11 cellular contexts compared by ENCODE assay signal in the genomic region with DNA sequence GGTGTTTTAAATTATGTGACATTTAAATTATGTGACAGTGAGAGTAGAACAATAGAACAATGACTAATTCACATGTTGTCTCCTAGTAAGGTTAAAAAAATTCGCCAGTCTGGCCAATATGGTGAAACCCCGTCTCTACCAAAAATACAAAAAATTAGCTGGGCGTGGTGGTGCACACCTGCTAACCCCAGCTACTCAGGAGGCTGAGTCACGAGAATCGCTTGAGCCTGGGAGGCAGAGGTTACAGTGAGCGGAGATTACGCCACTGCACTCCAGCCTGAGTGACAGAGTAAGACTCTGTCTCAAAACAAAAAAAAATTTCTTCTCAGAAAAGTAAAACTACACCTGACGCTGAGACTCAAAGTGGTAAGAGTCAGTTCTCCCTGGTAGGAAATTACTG. TPM values are rescaled to one million over a fixed set of nuclear protein-coding genes. Genes with fewer than 3 reads are reported as not detected.
DNase-seq lines count a peak whose midpoint lies in the region; ATAC-seq and TF ChIP-seq lines count a peak whose summit lies in the region.
"Had no signal": no experiment of that assay in that cellular context is flagged by ENCODE, and none has a peak within 500 bp of the region (broad histone marks: within the 10 kb centered on the region; RNA-seq: fewer than 3 reads in every experiment).

No MANE protein-coding gene starts in this region.

- peaks cover 15% of the 10 kb centered on the region for H3K36me3 Mint-ChIP-seq in T-helper 1 cell treated with Interleukin-12 subunit alpha and Interleukin-12 subunit beta and Interleukin-4 antibody, amounts not matched to agents 30 μg/mL and 1 μg/mL, for 36 hours (ENCODE audit: low read depth)
- H3K36me3 Mint-ChIP-seq in HFFc6 (ENCODE audit: low read depth) (peaks cover 18% of the 10 kb centered on the region), natural killer cell (no peaks in the 10 kb centered on the region)
- H3K36me3 Mint-ChIP-seq in activated T-helper 1 cell treated with anti-CD3 and anti-CD28 coated beads, Interleukin-12 subunit alpha, Interleukin-12 subunit beta, Interleukin-2, Interleukin-4 antibody, amounts not matched to agents 30 ng/mL and 10 ng/mL and 1 ng/mL, durations not matched to agents 14 hours and 24 hours and 36 hours (ENCODE audit: low read depth): peaks cover 25% of the 10 kb centered on the region

- H3K4me3 ChIP-seq in ovary: no peak overlapping the region

- H3K27me3 Mint-ChIP-seq in T-helper 1 cell treated with Interleukin-12 subunit alpha and Interleukin-12 subunit beta and Interleukin-4 antibody, amounts not matched to agents 30 μg/mL and 1 μg/mL, for 36 hours (ENCODE audit: low read depth): no peaks in the 10 kb centered on the region
- H3K27me3 Mint-ChIP-seq in HFFc6 (ENCODE audit: insufficient read depth) (no peaks in the 10 kb centered on the region; the same call in none of the 2 replicates), natural killer cell (ENCODE audit: low read depth in 2 of 2) (no peaks in the 10 kb centered on the region)
- H3K27me3 Mint-ChIP-seq in activated T-helper 1 cell treated with anti-CD3 and anti-CD28 coated beads, Interleukin-12 subunit alpha, Interleukin-12 subunit beta, Interleukin-2, Interleukin-4 antibody, amounts not matched to agents 30 ng/mL and 10 ng/mL and 1 ng/mL, durations not matched to agents 14 hours and 24 hours and 36 hours (ENCODE audit: insufficient read depth): no peaks in the 10 kb centered on the region

- intact Hi-C loops in activated T-helper 1 cell treated with anti-CD3 and anti-CD28 coated beads, Interleukin-12 subunit alpha, Interleukin-12 subunit beta, Interleukin-2, Interleukin-4 antibody, amounts not matched to agents 30 ng/mL and 10 ng/mL and 1 ng/mL, durations not matched to agents 14 hours and 24 hours and 36 hours (cut with micrococcal nuclease): no loop called here
- intact Hi-C loops in natural killer cell (cut with micrococcal nuclease) (no loop called here), ovary (cut with DNase I) (loop anchor here in 1 of 4 donors (10.0 kb wide), 2 partner anchors 103 to 167 kb away; partner anchors contain the start of gene SPRYD4)

- H3K36me3 ChIP-seq in ovary: no peaks in the 10 kb centered on the region

- peak overlapping the region; percentile 21 for H3K4me3 Mint-ChIP-seq in T-helper 1 cell treated with Interleukin-12 subunit alpha and Interleukin-12 subunit beta and Interleukin-4 antibody, amounts not matched to agents 30 μg/mL and 1 μg/mL, for 36 hours
- H3K4me3 Mint-ChIP-seq in HFFc6 (0 out of 2 replicates have a peak overlapping the region, but pooled peaks have one; percentile 41), natural killer cell (peak overlapping the region; percentile 21)
- peak overlapping the region; percentile 60 for H3K4me3 Mint-ChIP-seq in activated T-helper 1 cell treated with anti-CD3 and anti-CD28 coated beads, Interleukin-12 subunit alpha, Interleukin-12 subunit beta, Interleukin-2, Interleukin-4 antibody, amounts not matched to agents 30 ng/mL and 10 ng/mL and 1 ng/mL, durations not matched to agents 14 hours and 24 hours and 36 hours

- no peak for TF ChIP-seq POLR2A in ovary (IDR thresholded peaks at IDR 0.05)

- WGBS in ovary, 3 donors: 91 to 94% (median 93%) methylated on average over 8 of the region's 8 CpGs

- no peak overlapping the region for H3K27ac Mint-ChIP-seq in T-helper 1 cell treated with Interleukin-12 subunit alpha and Interleukin-12 subunit beta and Interleukin-4 antibody, amounts not matched to agents 30 μg/mL and 1 μg/mL, for 36 hours
- H3K27ac Mint-ChIP-seq in HFFc6: no peak overlapping the region; the same call in 1 of the 2 replicates
- no peak overlapping the region for H3K27ac Mint-ChIP-seq in activated T-helper 1 cell treated with anti-CD3 and anti-CD28 coated beads, Interleukin-12 subunit alpha, Interleukin-12 subunit beta, Interleukin-2, Interleukin-4 antibody, amounts not matched to agents 30 ng/mL and 10 ng/mL and 1 ng/mL, durations not matched to agents 14 hours and 24 hours and 36 hours
- H3K27ac Mint-ChIP-seq in natural killer cell: peak overlapping the region in 1 of 2 donors; percentile 98

- H3K27ac ChIP-seq in ovary: no peak overlapping the region

- H3K27me3 ChIP-seq in ovary: no peaks in the 10 kb centered on the region

- TF ChIP-seq CTCF in HFFc6 (IDR thresholded peaks at IDR 0.05): no peak
- TF ChIP-seq CTCF in natural killer cell (IDR thresholded peaks at IDR 0.05): no peak
- no peak for TF ChIP-seq CTCF in GM10266 (IDR thresholded peaks at IDR 0.05; ENCODE audit: control insufficient read depth, insufficient read depth, low read depth, missing control alignments)
- no peak for TF ChIP-seq CTCF in ovary (IDR thresholded peaks at IDR 0.05)

- peaks cover 13% of the 10 kb centered on the region for H3K4me1 ChIP-seq in ovary (ENCODE audit: insufficient read depth)

- ATAC-seq in natural killer cell (no peak), GM19324 (IDR thresholded peaks at IDR 0.05; ENCODE audit: low FRiP score, unreplicated experiment) (no peak)

- no peaks in the 10 kb centered on the region for H3K9me3 ChIP-seq in ovary

- no peak for TF ChIP-seq EP300 in ovary (IDR thresholded peaks at IDR 0.05)

- DNase-seq in T-helper 1 cell (no peak), HFFc6 (no peak), natural killer cell (no peak), GM10266 (ENCODE audit: extremely low spot score) (no peak), ovary (no peak)
- no peak for DNase-seq in activated T-helper 1 cell treated with anti-CD3 and anti-CD28 coated beads, Interleukin-12 subunit alpha, Interleukin-12 subunit beta, Interleukin-2, Interleukin-4 antibody, amounts not matched to agents 30 ng/mL and 10 ng/mL and 1 ng/mL, durations not matched to agents 14 hours and 24 hours and 36 hours (ENCODE audit: low spot score)
- DNase-seq: 8988T, NCI-H1105, NCI-H226 had no signal

- H3K4me1 Mint-ChIP-seq in T-helper 1 cell treated with Interleukin-12 subunit alpha and Interleukin-12 subunit beta and Interleukin-4 antibody, amounts not matched to agents 30 μg/mL and 1 μg/mL, for 36 hours (ENCODE audit: low read depth): peaks cover 37% of the 10 kb centered on the region
- peaks cover 48% of the 10 kb centered on the region for H3K4me1 Mint-ChIP-seq in HFFc6 (ENCODE audit: low read depth)
- peaks cover 57% of the 10 kb centered on the region for H3K4me1 Mint-ChIP-seq in activated T-helper 1 cell treated with anti-CD3 and anti-CD28 coated beads, Interleukin-12 subunit alpha, Interleukin-12 subunit beta, Interleukin-2, Interleukin-4 antibody, amounts not matched to agents 30 ng/mL and 10 ng/mL and 1 ng/mL, durations not matched to agents 14 hours and 24 hours and 36 hours (ENCODE audit: low read depth)
- H3K4me1 Mint-ChIP-seq in natural killer cell: peaks cover 55 to 61% of the 10 kb centered on the region in 2 donors

- no peaks in the 10 kb centered on the region for H3K9me3 Mint-ChIP-seq in T-helper 1 cell treated with Interleukin-12 subunit alpha and Interleukin-12 subunit beta and Interleukin-4 antibody, amounts not matched to agents 30 μg/mL and 1 μg/mL, for 36 hours
- no peaks in the 10 kb centered on the region for H3K9me3 Mint-ChIP-seq in HFFc6
- no peaks in the 10 kb centered on the region for H3K9me3 Mint-ChIP-seq in activated T-helper 1 cell treated with anti-CD3 and anti-CD28 coated beads, Interleukin-12 subunit alpha, Interleukin-12 subunit beta, Interleukin-2, Interleukin-4 antibody, amounts not matched to agents 30 ng/mL and 10 ng/mL and 1 ng/mL, durations not matched to agents 14 hours and 24 hours and 36 hours
- H3K9me3 Mint-ChIP-seq in natural killer cell: no peaks in the 10 kb centered on the region

RNA-seq across cellular contexts. Expression of gene CS, which starts 2.7 kb away (rescaled TPM):
- 100 to 1,000 TPM; 196 to 247 (median 232) TPM for total RNA-seq in HFFc6 (2021; fragmentation: NEBNext Ultra II Directional; extraction: Animal tissue kit (Norgen Biotek cat#: 25700))
- total RNA-seq in activated T-helper 1 cell treated with anti-CD3 and anti-CD28 coated beads, Interleukin-12 subunit alpha, Interleukin-12 subunit beta, Interleukin-2, Interleukin-4 antibody, amounts not matched to agents 30 ng/mL and 10 ng/mL and 1 ng/mL, durations not matched to agents 14 hours and 24 hours and 36 hours: 269 and 280 TPM in 2 replicates
- 100 to 1,000 TPM; 185 to 190 (median 188) TPM for total RNA-seq in natural killer cell
- 100 to 1,000 TPM in 5 of 7 donors, 10 to 100 TPM in 2; 49.6 to 155 (median 137) TPM for total RNA-seq in ovary
- polyA plus RNA-seq in ovary: 100 to 1,000 TPM in 1 of 2 donors, 10 to 100 TPM in 1; 48.9 to 237 TPM

RNA-seq across cellular contexts. Expression of gene CNPY2, which starts 18.4 kb away (rescaled TPM):
- total RNA-seq in HFFc6 (2021; fragmentation: NEBNext Ultra II Directional; extraction: Animal tissue kit (Norgen Biotek cat#: 25700)): 100 to 1,000 TPM; 177 to 275 (median 188) TPM
- 170 and 172 TPM in 2 replicates for total RNA-seq in activated T-helper 1 cell treated with anti-CD3 and anti-CD28 coated beads, Interleukin-12 subunit alpha, Interleukin-12 subunit beta, Interleukin-2, Interleukin-4 antibody, amounts not matched to agents 30 ng/mL and 10 ng/mL and 1 ng/mL, durations not matched to agents 14 hours and 24 hours and 36 hours
- total RNA-seq in natural killer cell: 10 to 100 TPM; 50.4 to 64.3 (median 60.8) TPM
- total RNA-seq in ovary: 100 to 1,000 TPM in 2 of 7 donors, 10 to 100 TPM in 5; 58.9 to 112 (median 84.9) TPM
- 100 to 1,000 TPM; 107 to 134 TPM for polyA plus RNA-seq in ovary

RNA-seq across cellular contexts. Expression of gene COQ10A, which starts 30.7 kb away (rescaled TPM):
- 10 to 100 TPM in 1 of 6 experiments, 1 to 10 TPM in 5; 6.4 to 10.7 (median 8.2) TPM for total RNA-seq in HFFc6 (2021; fragmentation: NEBNext Ultra II Directional; extraction: Animal tissue kit (Norgen Biotek cat#: 25700))
- total RNA-seq in activated T-helper 1 cell treated with anti-CD3 and anti-CD28 coated beads, Interleukin-12 subunit alpha, Interleukin-12 subunit beta, Interleukin-2, Interleukin-4 antibody, amounts not matched to agents 30 ng/mL and 10 ng/mL and 1 ng/mL, durations not matched to agents 14 hours and 24 hours and 36 hours: 17.8 and 18.0 TPM in 2 replicates
- total RNA-seq in natural killer cell (10 to 100 TPM; 27.2 to 37.9 (median 30.2) TPM), ovary (10 to 100 TPM; 11.3 to 31.1 (median 14.9) TPM)
- polyA plus RNA-seq in ovary: 10 to 100 TPM; 13.8 to 20.5 TPM

RNA-seq across cellular contexts. Expression of gene PAN2, which starts 36.4 kb away (rescaled TPM):
- 10 to 100 TPM in 5 of 6 experiments, 1 to 10 TPM in 1; 9.0 to 16.7 (median 14.6) TPM for total RNA-seq in HFFc6 (2021; fragmentation: NEBNext Ultra II Directional; extraction: Animal tissue kit (Norgen Biotek cat#: 25700))
- 20.9 and 21.3 TPM in 2 replicates for total RNA-seq in activated T-helper 1 cell treated with anti-CD3 and anti-CD28 coated beads, Interleukin-12 subunit alpha, Interleukin-12 subunit beta, Interleukin-2, Interleukin-4 antibody, amounts not matched to agents 30 ng/mL and 10 ng/mL and 1 ng/mL, durations not matched to agents 14 hours and 24 hours and 36 hours
- total RNA-seq in natural killer cell (100 to 1,000 TPM in 1 of 3 donors, 10 to 100 TPM in 2; 86.2 to 117 (median 95.7) TPM), ovary (100 to 1,000 TPM in 1 of 7 donors, 10 to 100 TPM in 6; 41.0 to 103 (median 74.5) TPM)
- polyA plus RNA-seq in ovary: 10 to 100 TPM; 44.2 to 67.2 TPM

RNA-seq across cellular contexts. Expression of gene ANKRD52, which starts 39.2 kb away (rescaled TPM):
- total RNA-seq in HFFc6 (2021; fragmentation: NEBNext Ultra II Directional; extraction: Animal tissue kit (Norgen Biotek cat#: 25700)): 10 to 100 TPM; 57.9 to 87.8 (median 68.6) TPM
- 71.0 and 83.9 TPM in 2 replicates for total RNA-seq in activated T-helper 1 cell treated with anti-CD3 and anti-CD28 coated beads, Interleukin-12 subunit alpha, Interleukin-12 subunit beta, Interleukin-2, Interleukin-4 antibody, amounts not matched to agents 30 ng/mL and 10 ng/mL and 1 ng/mL, durations not matched to agents 14 hours and 24 hours and 36 hours
- 10 to 100 TPM; 34.1 to 52.2 (median 51.4) TPM for total RNA-seq in natural killer cell
- 10 to 100 TPM in 5 of 7 donors, 1 to 10 TPM in 2; 9.1 to 37.7 (median 28.9) TPM for total RNA-seq in ovary
- polyA plus RNA-seq in ovary: 10 to 100 TPM; 10.5 to 26.2 TPM
